Comparison of ENCODE assay signal across 19 cellular contexts in genomic region chr2:75356857-75357256, GRCh38.
"Had no signal": no experiment of that assay in that cellular context is flagged by ENCODE, and none has a peak within 500 bp of the region (broad histone marks: within the 10 kb centered on the region; RNA-seq: fewer than 3 reads in every experiment).

No MANE protein-coding gene starts in this region.

- DNase-seq: effector memory CD8-positive, alpha-beta T cell; esophagus squamous epithelium; foreskin fibroblast; glutamatergic neuron; immature natural killer cell; kidney; left cardiac atrium; left ventricle myocardium inferior; lower lobe of right lung; mesenchymal stem cell; midbrain; nucleus accumbens; ovary; small intestine; stimulated activated CD4-positive, alpha-beta T cell treated with anti-CD3 and anti-CD28 coated beads, Interleukin-12 subunit alpha, Interleukin-12 subunit beta, amount 100 ng/mL, for 4 hours; stimulated activated naive CD8-positive, alpha-beta T cell treated with anti-CD3 and anti-CD28 coated beads, Interleukin-15, Interleukin-2, amounts not matched to agents 100 U/mL and 50 U/mL, for 24 hours; thyroid gland had no signal

- ATAC-seq: effector memory CD8-positive, alpha-beta T cell; gastroesophageal sphincter; left cardiac atrium; lower lobe of right lung; natural killer cell treated with Interleukin-12 subunit alpha and Interleukin-12 subunit beta and Interleukin-15 and Interleukin-18, amount 100 ng/mL, for 72 hours; stimulated activated naive CD8-positive, alpha-beta T cell treated with anti-CD3 and anti-CD28 coated beads, Interleukin-15, Interleukin-2, amounts not matched to agents 100 U/mL and 50 U/mL, for 24 hours had no signal
